9 cellular contexts compared by ENCODE assay signal in the genomic region with DNA sequence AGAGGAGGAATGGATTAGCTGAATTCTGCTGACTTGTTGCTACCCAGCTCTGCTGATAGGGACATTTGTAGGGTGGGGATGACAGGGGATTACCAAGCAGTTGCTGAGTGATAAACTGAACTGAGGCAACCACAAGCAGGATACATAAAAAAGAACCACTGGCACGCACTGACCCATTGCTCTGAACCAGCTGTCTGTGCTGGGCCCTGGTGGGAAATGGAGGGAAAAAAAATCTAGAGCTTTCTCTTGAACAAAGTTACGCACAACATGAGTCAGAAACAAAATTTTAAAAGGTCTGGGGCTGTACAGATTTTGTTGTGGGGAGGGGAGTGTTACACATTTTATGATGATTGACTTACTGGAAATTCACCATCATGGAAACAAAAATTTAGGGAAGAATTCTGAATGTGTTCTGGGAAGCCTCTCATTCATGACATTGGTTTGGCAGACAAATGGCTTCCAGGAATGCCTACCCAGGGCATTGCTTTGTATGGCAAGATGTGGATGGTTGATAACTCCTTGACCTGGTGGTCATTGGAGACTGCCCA. TPM values are rescaled to one million over a fixed set of nuclear protein-coding genes. Genes with fewer than 3 reads are reported as not detected.
DNase-seq lines count a peak whose midpoint lies in the region; ATAC-seq and TF ChIP-seq lines count a peak whose summit lies in the region.
"Had no signal": no experiment of that assay in that cellular context is flagged by ENCODE, and none has a peak within 500 bp of the region (broad histone marks: within the 10 kb centered on the region; RNA-seq: fewer than 3 reads in every experiment).

No MANE protein-coding gene starts in this region.

- H4K20me1 ChIP-seq in Loucy (ENCODE audit: insufficient read depth, low read length, poor library complexity, severe bottlenecking) = peaks cover 32% of the 10 kb centered on the region

- no peaks in the 10 kb centered on the region for H3K9me3 Mint-ChIP-seq in stimulated activated memory B cell treated with anti-CD40 and anti-IgM and Interleukin-4, amounts not matched to agents 10 μg/mL and 1 μg/mL and 100 μg/mL, for 72 hours

- H3K27ac Mint-ChIP-seq in stimulated activated memory B cell treated with anti-CD40 and anti-IgM and Interleukin-4, amounts not matched to agents 10 μg/mL and 1 μg/mL and 100 μg/mL, for 72 hours = peak overlapping the region; percentile 80

- ATAC-seq in GM21515 (IDR thresholded peaks at IDR 0.05; ENCODE audit: unreplicated experiment) = peak; percentile 79
- ATAC-seq in stimulated activated memory B cell treated with anti-CD40 and anti-IgM and Interleukin-4, amounts not matched to agents 10 μg/mL and 1 μg/mL and 100 μg/mL, for 72 hours = peak; percentile 99

- no peaks in the 10 kb centered on the region for H3K36me3 Mint-ChIP-seq in stimulated activated memory B cell treated with anti-CD40 and anti-IgM and Interleukin-4, amounts not matched to agents 10 μg/mL and 1 μg/mL and 100 μg/mL, for 72 hours

- H3K27me3 ChIP-seq in Loucy (ENCODE audit: insufficient read depth, low read length, poor library complexity, severe bottlenecking) (no peaks in the 10 kb centered on the region), esophagus (ENCODE audit: control insufficient read depth in 1 of 2, insufficient read depth in 2 of 2, low read length in 2 of 2) (no peaks in the 10 kb centered on the region)

- H3F3A ChIP-seq in Loucy (ENCODE audit: low read depth) = no peaks in the 10 kb centered on the region

- peaks cover 57% of the 10 kb centered on the region for H3K4me1 Mint-ChIP-seq in stimulated activated memory B cell treated with anti-CD40 and anti-IgM and Interleukin-4, amounts not matched to agents 10 μg/mL and 1 μg/mL and 100 μg/mL, for 72 hours

- peak overlapping the region; percentile 51 for H3K9ac ChIP-seq in Loucy (ENCODE audit: low read depth, low read length, poor library complexity, severe bottlenecking)

- H3K36me3 ChIP-seq in Loucy (ENCODE audit: insufficient read depth, low read length) (no peaks in the 10 kb centered on the region), esophagus (ENCODE audit: control insufficient read depth in 2 of 2, insufficient read depth in 2 of 2, low read length in 1 of 2) (no peaks in the 10 kb centered on the region)

- H3K4me1 ChIP-seq in Loucy (ENCODE audit: insufficient read depth, low read length, poor library complexity, severe bottlenecking) (peaks cover 54% of the 10 kb centered on the region), esophagus (ENCODE audit: control insufficient read depth in 2 of 2, insufficient read depth in 2 of 2, low read length in 1 of 2) (peaks cover 8% of the 10 kb centered on the region in 2 donors)

- no peak overlapping the region for H2AFZ ChIP-seq in Loucy (ENCODE audit: low read length)

- H3K9me3 ChIP-seq in Loucy (ENCODE audit: insufficient read depth, low read depth, low read length) (no peaks in the 10 kb centered on the region), esophagus (ENCODE audit: control insufficient read depth in 2 of 2, insufficient read depth in 1 of 2, low read depth in 1 of 2, low read length in 1 of 2) (no peaks in the 10 kb centered on the region)

- H3K27ac ChIP-seq in esophagus (ENCODE audit: low read depth in 2 of 2, low read length in 1 of 2) = peak overlapping the region; percentile 29 to 76
- H3K27ac ChIP-seq: epithelial cell of prostate had no signal

- 55 to 62% methylated on average over 2 of the region's 2 CpGs for WGBS in esophagus, 2 donors

- H3K9me2 ChIP-seq in Loucy (replicated peaks; ENCODE audit: low read depth, low read length) = no peaks in the 10 kb centered on the region

- no peak for TF ChIP-seq CTCF in GM12864 (IDR thresholded peaks at IDR 0.05; ENCODE audit: low read depth, low read length, missing control alignments)
- no peak for TF ChIP-seq CTCF in Loucy (conservative IDR thresholded peaks at IDR 0.05; ENCODE audit: low read length)

- DNase-seq in GM12864 (ENCODE audit: low read depth) = peak; percentile 77
- no peak for DNase-seq in NCI-H1092 (lab: John Stamatoyannopoulos, UW)
- no peak for DNase-seq in activated CD4-positive, CD25-positive, alpha-beta regulatory T cell (lab: John Stamatoyannopoulos, UW)
- DNase-seq in NCI-H1436 (lab: John Stamatoyannopoulos, UW) = no peak

- no peak overlapping the region for H3K4me3 ChIP-seq in GM12864 (ENCODE audit: low read depth, low read length)
- peak overlapping the region; percentile 39 for H3K4me3 ChIP-seq in Loucy (ENCODE audit: low read length, poor library complexity, severe bottlenecking)
- H3K4me3 ChIP-seq in esophagus (ENCODE audit: low read depth in 1 of 2, low read length in 2 of 2) = no peak overlapping the region

- H3K79me2 ChIP-seq in Loucy (ENCODE audit: insufficient read depth, low read length) = peaks cover 94% of the 10 kb centered on the region

- no peaks in the 10 kb centered on the region for H3K27me3 Mint-ChIP-seq in stimulated activated memory B cell treated with anti-CD40 and anti-IgM and Interleukin-4, amounts not matched to agents 10 μg/mL and 1 μg/mL and 100 μg/mL, for 72 hours

- peak overlapping the region; percentile 35 for H3K4me3 Mint-ChIP-seq in stimulated activated memory B cell treated with anti-CD40 and anti-IgM and Interleukin-4, amounts not matched to agents 10 μg/mL and 1 μg/mL and 100 μg/mL, for 72 hours

- peak overlapping the region; percentile 58 for H3K4me2 ChIP-seq in Loucy (ENCODE audit: low read depth, low read length, poor library complexity, severe bottlenecking)

RNA-seq across cellular contexts. Expression of a gene that starts 37.7 kb away (rescaled TPM):
- polyA plus RNA-seq in esophagus = 10 to 100 TPM in 1 of 2 donors, 1 to 10 TPM in 1; 9.6 to 15.3 TPM
